Comparison of ENCODE assay signal across 9 cellular contexts in the genomic region with DNA sequence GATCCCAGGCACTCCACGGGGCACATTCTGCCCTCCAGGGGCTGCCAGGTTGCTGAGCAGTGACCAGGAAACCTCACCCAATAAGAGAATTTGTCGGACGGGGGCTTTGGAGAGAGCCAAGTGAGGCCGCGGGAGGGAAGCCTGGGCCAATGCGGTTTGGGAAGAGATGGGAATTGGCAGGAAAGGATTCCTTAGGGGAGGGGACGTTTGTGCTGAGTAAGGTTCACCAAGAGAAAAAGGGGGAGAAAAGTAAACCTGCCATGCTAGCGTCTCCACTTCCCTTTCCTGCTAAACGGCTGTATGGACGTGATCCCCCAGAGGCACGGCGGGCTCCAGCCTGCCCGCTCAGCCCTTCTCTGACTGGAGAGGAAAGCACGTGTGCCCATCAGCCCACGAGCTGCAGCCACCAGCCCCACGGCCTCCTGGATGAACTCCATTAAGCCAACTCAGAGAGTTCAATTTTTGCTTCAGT.
DNase-seq lines count a peak whose midpoint lies in the region; ATAC-seq and TF ChIP-seq lines count a peak whose summit lies in the region.
"Had no signal": no experiment of that assay in that cellular context is flagged by ENCODE, and none has a peak within 500 bp of the region (broad histone marks: within the 10 kb centered on the region; RNA-seq: fewer than 3 reads in every experiment).

No MANE protein-coding gene starts in this region.

- no peaks in the 10 kb centered on the region; the same call in 1 of the 2 replicates for H3K4me1 ChIP-seq in GM23338 (ENCODE audit: insufficient read depth)
- H3K4me1 ChIP-seq in mucosa of descending colon (ENCODE audit: low read depth): peaks cover 14% of the 10 kb centered on the region

- DNase-seq in GM12865 (ENCODE audit: low read depth): peak; percentile 62
- DNase-seq in GM23338 (ENCODE audit: low spot score): peak; percentile 56
- no peak for DNase-seq in T-helper 2 cell treated with Interferon-gamma antibody and Interleukin-4, amounts not matched to agents 5 μg/mL and 100 μg/mL, for 36 hours (ENCODE audit: low spot score)
- no peak for DNase-seq in memory B cell (ENCODE audit: low spot score in 2 of 2)
- no peak for DNase-seq in stimulated activated CD4-positive, alpha-beta T cell treated with anti-CD3 and anti-CD28 coated beads, Interleukin-12 subunit alpha, Interleukin-12 subunit beta, amount 100 ng/mL, for 4 hours
- DNase-seq in mucosa of descending colon: no peak
- DNase-seq in SIG-M5 (lab: John Stamatoyannopoulos, UW): no peak
- DNase-seq: HCEC 1CT had no signal

- no peaks in the 10 kb centered on the region for H3F3A ChIP-seq in GM23338 (replicated peaks; ENCODE audit: low read depth)

- no peak overlapping the region for H3K4me2 ChIP-seq in GM23338

- TF ChIP-seq CTCF in GM12865 (IDR thresholded peaks at IDR 0.05; ENCODE audit: insufficient read depth, low read depth, low read length, missing control alignments): no peak
- TF ChIP-seq CTCF in GM23338 (conservative IDR thresholded peaks at IDR 0.05; ENCODE audit: low read depth in 2 of 2): no peak
- TF ChIP-seq CTCF in mucosa of descending colon (IDR thresholded peaks at IDR 0.05): no peak

- H3K4me3 Mint-ChIP-seq in GM23338 (no peak overlapping the region), memory B cell (peak overlapping the region; percentile 74)
- peak overlapping the region; percentile 49 for H3K4me3 Mint-ChIP-seq in T-helper 2 cell treated with Interferon-gamma antibody and Interleukin-4, amounts not matched to agents 5 μg/mL and 100 μg/mL, for 36 hours

- H4K20me1 ChIP-seq in GM23338 (replicated peaks; ENCODE audit: insufficient read depth): no peaks in the 10 kb centered on the region

- H3K27me3 Mint-ChIP-seq in GM23338 (ENCODE audit: insufficient read depth, low read depth, poor library complexity) (no peaks in the 10 kb centered on the region), memory B cell (peaks cover 35% of the 10 kb centered on the region)
- H3K27me3 Mint-ChIP-seq in T-helper 2 cell treated with Interferon-gamma antibody and Interleukin-4, amounts not matched to agents 5 μg/mL and 100 μg/mL, for 36 hours (ENCODE audit: low read depth): no peaks in the 10 kb centered on the region

- H3K9me3 ChIP-seq in mucosa of descending colon: no peaks in the 10 kb centered on the region

- no peaks in the 10 kb centered on the region for H3K79me2 ChIP-seq in GM23338 (replicated peaks; ENCODE audit: insufficient read depth)

- H3K27me3 ChIP-seq in GM23338 (ENCODE audit: insufficient read depth): no peaks in the 10 kb centered on the region

- H3K27ac ChIP-seq in GM23338 (ENCODE audit: low read depth): no peak overlapping the region

- H3K36me3 Mint-ChIP-seq in GM23338 (ENCODE audit: low read depth) (no peaks in the 10 kb centered on the region), memory B cell (peaks cover 2% of the 10 kb centered on the region)
- no peaks in the 10 kb centered on the region for H3K36me3 Mint-ChIP-seq in T-helper 2 cell treated with Interferon-gamma antibody and Interleukin-4, amounts not matched to agents 5 μg/mL and 100 μg/mL, for 36 hours (ENCODE audit: low read depth)

- ATAC-seq in GM23338 (peak; percentile 84), memory B cell (ENCODE audit: low read depth) (peak; percentile 2), HG03139 (IDR thresholded peaks at IDR 0.05; ENCODE audit: unreplicated experiment) (no peak), mucosa of descending colon (no peak)

- no peak overlapping the region for H3K27ac Mint-ChIP-seq in GM23338
- H3K27ac Mint-ChIP-seq in T-helper 2 cell treated with Interferon-gamma antibody and Interleukin-4, amounts not matched to agents 5 μg/mL and 100 μg/mL, for 36 hours: no peak overlapping the region
- H3K27ac Mint-ChIP-seq in memory B cell: peak overlapping the region; percentile 88

- no peaks in the 10 kb centered on the region for H3K9me3 Mint-ChIP-seq in GM23338
- no peaks in the 10 kb centered on the region for H3K9me3 Mint-ChIP-seq in T-helper 2 cell treated with Interferon-gamma antibody and Interleukin-4, amounts not matched to agents 5 μg/mL and 100 μg/mL, for 36 hours
- no peaks in the 10 kb centered on the region for H3K9me3 Mint-ChIP-seq in memory B cell

- intact Hi-C loops in mucosa of descending colon (cut with DNase I, micrococcal nuclease): no loop called here

- H3K4me1 Mint-ChIP-seq in GM23338 (peaks cover 17% of the 10 kb centered on the region), memory B cell (peaks cover 16% of the 10 kb centered on the region)
- H3K4me1 Mint-ChIP-seq in T-helper 2 cell treated with Interferon-gamma antibody and Interleukin-4, amounts not matched to agents 5 μg/mL and 100 μg/mL, for 36 hours (ENCODE audit: low read depth): peaks cover 36% of the 10 kb centered on the region

- H3K4me3 ChIP-seq in GM12865 (ENCODE audit: low read depth, low read length) (peak overlapping the region; percentile 63), GM23338 (no peak overlapping the region), mucosa of descending colon (no peak overlapping the region)

- H3K36me3 ChIP-seq in GM23338 (ENCODE audit: insufficient read depth) (no peaks in the 10 kb centered on the region), mucosa of descending colon (ENCODE audit: low read depth) (no peaks in the 10 kb centered on the region)

- H2AFZ ChIP-seq in GM23338: peak overlapping the region; percentile 94

- no peaks in the 10 kb centered on the region for H3K9me2 ChIP-seq in GM23338 (ENCODE audit: insufficient read depth)

TF ChIP-seq in GM23338, 12 proteins besides CTCF, POLR2A, EP300 and RAD21 (continues in another document):
- TF ChIP-seq POLR2AphosphoS5 (IDR thresholded peaks at IDR 0.05; ENCODE audit: low read depth): no peak
- TF ChIP-seq REST (IDR thresholded peaks at IDR 0.05; ENCODE audit: unreplicated experiment): no peak
- no peak for TF ChIP-seq STAT1 (IDR thresholded peaks at IDR 0.05; ENCODE audit: unreplicated experiment)
- TF ChIP-seq ZNF331 (CRISPR knock-in tag; IDR thresholded peaks at IDR 0.05; ENCODE audit: low read depth): no peak
- TF ChIP-seq, protein P1, sequence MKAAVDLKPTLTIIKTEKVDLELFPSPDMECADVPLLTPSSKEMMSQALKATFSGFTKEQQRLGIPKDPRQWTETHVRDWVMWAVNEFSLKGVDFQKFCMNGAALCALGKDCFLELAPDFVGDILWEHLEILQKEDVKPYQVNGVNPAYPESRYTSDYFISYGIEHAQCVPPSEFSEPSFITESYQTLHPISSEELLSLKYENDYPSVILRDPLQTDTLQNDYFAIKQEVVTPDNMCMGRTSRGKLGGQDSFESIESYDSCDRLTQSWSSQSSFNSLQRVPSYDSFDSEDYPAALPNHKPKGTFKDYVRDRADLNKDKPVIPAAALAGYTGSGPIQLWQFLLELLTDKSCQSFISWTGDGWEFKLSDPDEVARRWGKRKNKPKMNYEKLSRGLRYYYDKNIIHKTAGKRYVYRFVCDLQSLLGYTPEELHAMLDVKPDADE (IDR thresholded peaks at IDR 0.05): no peak

Comparison
In these comparisons a context has a peak if more than half of its experiments do, and no peak if none do; other contexts are left out.
1. DNase-seq: peak in GM12865 (single experiment) and GM23338 (single experiment); none in T-helper 2 cell treated with Interferon-gamma antibody and Interleukin-4, amounts not matched to agents 5 μg/mL and 100 μg/mL, for 36 hours (single experiment), memory B cell (0 of 2), stimulated activated CD4-positive, alpha-beta T cell treated with anti-CD3 and anti-CD28 coated beads, Interleukin-12 subunit alpha, Interleukin-12 subunit beta, amount 100 ng/mL, for 4 hours (single experiment), mucosa of descending colon (0 of 3) and SIG-M5 (single experiment).
2. ATAC-seq: peak in GM23338 (single experiment) and memory B cell (single experiment); none in HG03139 (single experiment) and mucosa of descending colon (single experiment).